Comparison of ENCODE assay signal across 9 cellular contexts in the genomic region with DNA sequence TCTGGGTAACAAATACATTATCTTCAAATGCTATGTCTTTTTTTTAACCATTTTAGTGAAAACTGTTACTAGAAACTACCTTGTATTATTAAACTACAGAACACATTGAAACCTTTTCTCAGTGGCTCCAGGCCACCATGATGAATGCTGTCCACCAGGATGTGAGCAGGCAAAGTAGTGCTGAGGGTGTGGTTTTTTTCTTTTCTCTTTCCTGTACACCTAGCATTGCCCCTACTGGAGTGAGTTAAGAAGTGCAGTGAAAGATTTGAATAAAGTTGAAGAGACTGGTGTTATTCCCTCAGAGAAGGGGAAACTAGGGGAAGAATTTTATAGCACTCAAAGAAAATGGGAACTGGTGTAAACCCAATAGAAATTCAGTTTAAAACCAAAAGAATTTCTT.
DNase-seq lines count a peak whose midpoint lies in the region; TF ChIP-seq lines count a peak whose summit lies in the region.
"Had no signal": no experiment of that assay in that cellular context is flagged by ENCODE, and none has a peak within 500 bp of the region (broad histone marks: within the 10 kb centered on the region; RNA-seq: fewer than 3 reads in every experiment).

No MANE protein-coding gene starts in this region.

- H3K27me3 ChIP-seq in parathyroid adenoma (ENCODE audit: control insufficient read depth, insufficient read depth, low read length) (no peaks in the 10 kb centered on the region), suprapubic skin (no peaks in the 10 kb centered on the region)
- H3K27me3 ChIP-seq in effector memory CD4-positive, alpha-beta T cell (replicated peaks; ENCODE audit: control insufficient read depth, insufficient read depth, low read length, poor library complexity, severe bottlenecking), result no peaks in the 10 kb centered on the region
- H3K27me3 ChIP-seq: neutrophil had no signal

- H3K4me1 ChIP-seq in parathyroid adenoma (peaks cover 9% of the 10 kb centered on the region), suprapubic skin (peaks cover 12% of the 10 kb centered on the region)
- H3K4me1 ChIP-seq in effector memory CD4-positive, alpha-beta T cell (ENCODE audit: control insufficient read depth, insufficient read depth, low read length, poor library complexity, severe bottlenecking), result no peaks in the 10 kb centered on the region

- peaks cover 13% of the 10 kb centered on the region for H3K36me3 Mint-ChIP-seq in chondrocyte (ENCODE audit: low read depth)

- peaks cover 20% of the 10 kb centered on the region for H3K4me1 Mint-ChIP-seq in chondrocyte (ENCODE audit: low read depth)

- peak; percentile 32 for DNase-seq in NCI-H1436 (lab: John Stamatoyannopoulos, UW)
- no peak for DNase-seq in NCI-H1436 treated with DMSO at 0.1 percent for 48 hours (lab: John Stamatoyannopoulos, UW)
- no peak for DNase-seq in chondrocyte (ENCODE audit: low spot score)
- no peak for DNase-seq in central memory CD4-positive, alpha-beta T cell
- DNase-seq in suprapubic skin (ENCODE audit: low spot score in 2 of 2), result no peak
- DNase-seq in effector memory CD4-positive, alpha-beta T cell, result no peak

- H3K9ac ChIP-seq in parathyroid adenoma, result no peak overlapping the region

- H2AFZ ChIP-seq in parathyroid adenoma, result no peak overlapping the region

- no peak for TF ChIP-seq POLR2A in suprapubic skin (IDR thresholded peaks at IDR 0.05)

- H3K4me3 ChIP-seq in parathyroid adenoma (ENCODE audit: low read depth, low read length), result no peak overlapping the region
- H3K4me3 ChIP-seq in suprapubic skin, result no peak overlapping the region
- no peak overlapping the region for H3K4me3 ChIP-seq in effector memory CD4-positive, alpha-beta T cell (ENCODE audit: insufficient read depth, low read depth, low read length, poor library complexity, severe bottlenecking)

- TF ChIP-seq CTCF in LNCAP (IDR thresholded peaks at IDR 0.05) (peak; percentile 38; the same call in 1 of the 2 replicates), chondrocyte (IDR thresholded peaks at IDR 0.05) (peak; percentile 59), parathyroid adenoma (IDR thresholded peaks at IDR 0.05) (peak; percentile 49), suprapubic skin (IDR thresholded peaks at IDR 0.05) (peak in 1 of 2 donors; percentile 36)

- no peaks in the 10 kb centered on the region for H3K27me3 Mint-ChIP-seq in chondrocyte (ENCODE audit: low read depth)

- TF ChIP-seq EP300 in suprapubic skin (IDR thresholded peaks at IDR 0.05), result no peak

- no peaks in the 10 kb centered on the region for H3K9me3 Mint-ChIP-seq in chondrocyte (ENCODE audit: low read depth)

- no peak overlapping the region for H3K4me3 Mint-ChIP-seq in chondrocyte (ENCODE audit: unreplicated experiment)

- H3K27ac Mint-ChIP-seq in chondrocyte (ENCODE audit: unreplicated experiment), result no peak overlapping the region

- H3K9me3 ChIP-seq in parathyroid adenoma (ENCODE audit: control insufficient read depth, low read length) (no peaks in the 10 kb centered on the region), suprapubic skin (no peaks in the 10 kb centered on the region)
- H3K9me3 ChIP-seq in effector memory CD4-positive, alpha-beta T cell (ENCODE audit: control insufficient read depth, low read length), result no peaks in the 10 kb centered on the region
- H3K9me3 ChIP-seq: neutrophil had no signal

- no peak overlapping the region for H3K27ac ChIP-seq in parathyroid adenoma
- no peak overlapping the region for H3K27ac ChIP-seq in suprapubic skin
- no peak overlapping the region for H3K27ac ChIP-seq in effector memory CD4-positive, alpha-beta T cell (ENCODE audit: insufficient read depth, low read length, poor library complexity, severe bottlenecking)
- H3K27ac ChIP-seq: neutrophil had no signal

- no peaks in the 10 kb centered on the region for H3K36me3 ChIP-seq in parathyroid adenoma (ENCODE audit: control insufficient read depth, insufficient read depth, low read length)
- peaks cover 18% of the 10 kb centered on the region for H3K36me3 ChIP-seq in suprapubic skin
- H3K36me3 ChIP-seq in effector memory CD4-positive, alpha-beta T cell (ENCODE audit: control insufficient read depth, insufficient read depth, low read length), result peaks cover 29% of the 10 kb centered on the region

- H3K4me2 ChIP-seq in parathyroid adenoma (ENCODE audit: low read length), result no peak overlapping the region

- H3K79me2 ChIP-seq in parathyroid adenoma, result no peaks in the 10 kb centered on the region
